Comparison of ENCODE assay signal across 23 cellular contexts in the genomic region with DNA sequence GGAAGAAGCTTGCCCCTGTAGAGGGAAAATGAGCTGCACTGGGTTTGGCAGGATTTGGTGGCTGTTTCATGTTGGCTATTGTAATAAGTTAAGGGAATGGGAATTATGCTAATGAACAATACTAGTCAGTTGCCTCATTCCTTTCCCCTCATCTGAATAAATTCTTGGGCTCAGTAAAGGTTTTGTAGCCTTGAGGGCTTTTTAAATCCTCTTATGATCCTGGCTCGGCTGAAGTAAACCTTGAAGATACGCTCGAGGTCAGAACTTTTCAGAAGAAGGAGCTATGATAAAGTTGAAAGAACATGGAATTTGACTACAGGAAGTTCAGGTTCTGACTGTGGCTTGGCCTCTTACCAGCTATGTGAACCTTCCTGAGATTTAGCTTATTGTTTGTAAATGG.
"Had no signal": no experiment of that assay in that cellular context is flagged by ENCODE, and none has a peak within 500 bp of the region (broad histone marks: within the 10 kb centered on the region; RNA-seq: fewer than 3 reads in every experiment).

No MANE protein-coding gene starts in this region.

- H3K4me3 Mint-ChIP-seq: activated CD4-positive, alpha-beta T cell treated with anti-CD3 and anti-CD28 coated beads for 36 hours; activated CD8-positive, alpha-beta memory T cell treated with anti-CD3 and anti-CD28 coated beads, Interleukin-2, amount 10 ng/mL, durations not matched to agents 7 days and 5 days; activated CD8-positive, alpha-beta T cell treated with anti-CD3 and anti-CD28 coated beads, Interleukin-2, amount 10 ng/mL, durations not matched to agents 7 days and 5 days; activated naive CD8-positive, alpha-beta T cell; brain; nephron had no signal

- H3K27ac Mint-ChIP-seq: activated CD4-positive, alpha-beta T cell treated with anti-CD3 and anti-CD28 coated beads for 36 hours; activated CD8-positive, alpha-beta memory T cell treated with anti-CD3 and anti-CD28 coated beads, Interleukin-2, amount 10 ng/mL, durations not matched to agents 7 days and 5 days; activated CD8-positive, alpha-beta T cell treated with anti-CD3 and anti-CD28 coated beads, Interleukin-2, amount 10 ng/mL, durations not matched to agents 7 days and 5 days; activated naive CD8-positive, alpha-beta T cell; activated T-helper 2 cell treated with anti-CD3 and anti-CD28 coated beads, Interferon-gamma antibody, Interleukin-2, Interleukin-4, amounts not matched to agents 10 μg/mL and 5 μg/mL and 100 μg/mL, durations not matched to agents 14 hours and 24 hours and 36 hours; brain; nephron had no signal

- H3K9me3 ChIP-seq: right lobe of liver, testis, transverse colon had no signal

- H3K4me1 ChIP-seq: right lobe of liver, testis, transverse colon had no signal

- H3K4me1 Mint-ChIP-seq: activated CD4-positive, alpha-beta T cell treated with anti-CD3 and anti-CD28 coated beads for 36 hours; activated CD8-positive, alpha-beta memory T cell treated with anti-CD3 and anti-CD28 coated beads, Interleukin-2, amount 10 ng/mL, durations not matched to agents 7 days and 5 days; brain had no signal

- H3K27ac ChIP-seq: cardiac muscle cell, coronary artery, dorsolateral prefrontal cortex, right lobe of liver, testis, transverse colon had no signal

- H3K36me3 Mint-ChIP-seq: activated CD8-positive, alpha-beta memory T cell treated with anti-CD3 and anti-CD28 coated beads, Interleukin-2, amount 10 ng/mL, durations not matched to agents 7 days and 5 days; activated naive CD8-positive, alpha-beta T cell; brain had no signal

- DNase-seq: activated CD4-positive, alpha-beta T cell treated with anti-CD3 and anti-CD28 coated beads for 36 hours; activated CD4-positive, CD25-positive, alpha-beta regulatory T cell; activated CD8-positive, alpha-beta memory T cell treated with anti-CD3 and anti-CD28 coated beads, Interleukin-2, amount 10 ng/mL, durations not matched to agents 7 days and 5 days; activated CD8-positive, alpha-beta T cell treated with anti-CD3 and anti-CD28 coated beads, Interleukin-2, amount 10 ng/mL, durations not matched to agents 7 days and 5 days; activated T-cell treated with anti-CD3 and anti-CD28 coated beads, Interleukin-2, amount 50 U/mL, for 48 hours; anterior cingulate cortex; cerebellar nuclear complex; dorsolateral prefrontal cortex; effector memory CD4-positive, alpha-beta T cell; foreskin melanocyte; left ventricle myocardium superior; posterior cingulate gyrus; right lobe of liver; stimulated activated CD4-positive, alpha-beta T cell treated with anti-CD3 and anti-CD28 coated beads, Interleukin-2, amount 100 ng/mL, for 48 hours; stimulated activated naive CD8-positive, alpha-beta T cell treated with anti-CD3 and anti-CD28 coated beads, Interleukin-15, Interleukin-2, amounts not matched to agents 100 U/mL and 50 U/mL, for 24 hours; testis; transverse colon had no signal

- H3K4me3 ChIP-seq: cardiac muscle cell, coronary artery, dorsolateral prefrontal cortex, right lobe of liver, testis, transverse colon had no signal

- ATAC-seq: activated CD4-positive, alpha-beta T cell treated with anti-CD3 and anti-CD28 coated beads for 36 hours; activated CD8-positive, alpha-beta memory T cell treated with anti-CD3 and anti-CD28 coated beads, Interleukin-2, amount 10 ng/mL, durations not matched to agents 7 days and 5 days; activated CD8-positive, alpha-beta T cell treated with anti-CD3 and anti-CD28 coated beads, Interleukin-2, amount 10 ng/mL, durations not matched to agents 7 days and 5 days; left ventricle myocardium superior; right lobe of liver; stimulated activated naive CD8-positive, alpha-beta T cell treated with anti-CD3 and anti-CD28 coated beads, Interleukin-15, Interleukin-2, amounts not matched to agents 100 U/mL and 50 U/mL, for 24 hours had no signal

- H3K27me3 ChIP-seq: cardiac muscle cell, dorsolateral prefrontal cortex, right lobe of liver, testis, transverse colon had no signal

- H3K9me3 Mint-ChIP-seq: activated T-helper 2 cell treated with anti-CD3 and anti-CD28 coated beads, Interferon-gamma antibody, Interleukin-2, Interleukin-4, amounts not matched to agents 10 μg/mL and 5 μg/mL and 100 μg/mL, durations not matched to agents 14 hours and 24 hours and 36 hours had no signal

- H3K27me3 Mint-ChIP-seq: activated CD8-positive, alpha-beta memory T cell treated with anti-CD3 and anti-CD28 coated beads, Interleukin-2, amount 10 ng/mL, durations not matched to agents 7 days and 5 days; activated naive CD8-positive, alpha-beta T cell; brain had no signal

- H3K36me3 ChIP-seq: cardiac muscle cell, right lobe of liver, transverse colon had no signal
